Comparison of ENCODE assay signal across 1 cellular context in genomic region chr14:99831915-99832314, GRCh38.
TF ChIP-seq lines count a peak whose summit lies in the region.

No MANE protein-coding gene starts in this region.

TF ChIP-seq in HepG2, 621 proteins besides CTCF, POLR2A, EP300 and RAD21:
- no peak for TF ChIP-seq CEBPG (CRISPR knock-in tag; IDR thresholded peaks at IDR 0.05)
TF ChIP-seq in HepG2: peak in this region for 0.
